15 cellular contexts compared by ENCODE assay signal in genomic region chr12:91432079-91432478, GRCh38.
A peak's percentile ranks its signal among the peaks of the same experiment; 100 is the strongest.
DNase-seq lines count a peak whose midpoint lies in the region; ATAC-seq and TF ChIP-seq lines count a peak whose summit lies in the region.
"Had no signal": no experiment of that assay in that cellular context is flagged by ENCODE, and none has a peak within 500 bp of the region (broad histone marks: within the 10 kb centered on the region; RNA-seq: fewer than 3 reads in every experiment).

No MANE protein-coding gene starts in this region.

- H3K36me3 ChIP-seq in brain microvascular endothelial cell (replicated peaks) = no peaks in the 10 kb centered on the region
- no peaks in the 10 kb centered on the region for H3K36me3 ChIP-seq in kidney epithelial cell (ENCODE audit: control insufficient read depth, insufficient read depth, low read length)
- H3K36me3 ChIP-seq: sigmoid colon had no signal

- H3K4me3 ChIP-seq in brain microvascular endothelial cell (ENCODE audit: low read depth, low read length) (no peak overlapping the region), kidney epithelial cell (ENCODE audit: low read depth, low read length) (no peak overlapping the region), retinal pigment epithelial cell (ENCODE audit: low read length) (no peak overlapping the region)
- H3K4me3 ChIP-seq: sigmoid colon had no signal

- ATAC-seq in GM18858 (IDR thresholded peaks at IDR 0.05; ENCODE audit: unreplicated experiment) = no peak

- in situ Hi-C loops in brain microvascular endothelial cell (cut with HindIII; ENCODE audit: low pct_ligation_motif_present, low sequenced_read_pairs) = no loop called here

- DNase-seq in HT1080 (ENCODE audit: low read depth) (peak; percentile 11), brain microvascular endothelial cell (peak; percentile 70), kidney epithelial cell (ENCODE audit: low read depth) (peak; percentile 65), retinal pigment epithelial cell (ENCODE audit: low read depth) (peak; percentile 90), NCI-H510A treated with DMSO at 0.1 percent for 48 hours (lab: John Stamatoyannopoulos, UW) (no peak), putamen (ENCODE audit: low spot score) (no peak)
- DNase-seq in effector CD4-positive, alpha-beta T cell = no peak
- DNase-seq: activated CD4-positive, alpha-beta T cell treated with anti-CD3 and anti-CD28 coated beads for 4 hours; activated naive CD4-positive, alpha-beta T cell treated with anti-CD3 and anti-CD28 coated beads, Interleukin-2, amount 10 ng/mL, durations not matched to agents 7 days and 5 days; AML-193; NCI-H1048; SHP77 treated with DMSO at 0.1 percent for 48 hours; sigmoid colon; T1000 had no signal

- H3K27me3 ChIP-seq in brain microvascular endothelial cell (replicated peaks) (no peaks in the 10 kb centered on the region), kidney epithelial cell (ENCODE audit: control insufficient read depth, insufficient read depth, low read length) (no peaks in the 10 kb centered on the region)
- H3K27me3 ChIP-seq: sigmoid colon had no signal

- TF ChIP-seq CTCF in brain microvascular endothelial cell (IDR thresholded peaks at IDR 0.05; ENCODE audit: low read depth, low read length, missing control alignments) (no peak), kidney epithelial cell (IDR thresholded peaks at IDR 0.05; ENCODE audit: insufficient read depth, low read length, poor library complexity, severe bottlenecking) (no peak), retinal pigment epithelial cell (conservative IDR thresholded peaks at IDR 0.05; ENCODE audit: low read depth, low read length) (no peak)

- H3K27ac ChIP-seq in brain microvascular endothelial cell = peak overlapping the region; percentile 23
- H3K27ac ChIP-seq: sigmoid colon had no signal

Comparison
In these comparisons a context has a peak if more than half of its experiments do, and no peak if none do; other contexts are left out.
1. DNase-seq: peak in HT1080 (single experiment), brain microvascular endothelial cell (single experiment), kidney epithelial cell (single experiment) and retinal pigment epithelial cell (single experiment); none in NCI-H510A treated with DMSO at 0.1 percent for 48 hours (single experiment), effector CD4-positive, alpha-beta T cell (single experiment) and putamen (single experiment).